1 cellular context compared by ENCODE assay signal in genomic region chr21:43913928-43914327, GRCh38.
A peak's percentile ranks its signal among the peaks of the same experiment; 100 is the strongest.
TF ChIP-seq lines count a peak whose summit lies in the region.

No MANE protein-coding gene starts in this region.

TF ChIP-seq in K562, 482 proteins besides CTCF, POLR2A, EP300 and RAD21 (continued from another document):
- TF ChIP-seq BACH1 (tag; IDR thresholded peaks at IDR 0.05) (no peak), ZBTB7A (IDR thresholded peaks at IDR 0.05; ENCODE audit: borderline replicate concordance, control insufficient read depth, low read depth, low read length) (peak; percentile 31; the same call in 1 of the 2 replicates), ZNF586 (CRISPR knock-in tag; conservative IDR thresholded peaks at IDR 0.05) (no peak), ZC3H8 (IDR thresholded peaks at IDR 0.05) (no peak), ESRRA (IDR thresholded peaks at IDR 0.05; ENCODE audit: borderline replicate concordance, low read depth) (no peak)
